18 cellular contexts compared by ENCODE assay signal in the genomic region with DNA sequence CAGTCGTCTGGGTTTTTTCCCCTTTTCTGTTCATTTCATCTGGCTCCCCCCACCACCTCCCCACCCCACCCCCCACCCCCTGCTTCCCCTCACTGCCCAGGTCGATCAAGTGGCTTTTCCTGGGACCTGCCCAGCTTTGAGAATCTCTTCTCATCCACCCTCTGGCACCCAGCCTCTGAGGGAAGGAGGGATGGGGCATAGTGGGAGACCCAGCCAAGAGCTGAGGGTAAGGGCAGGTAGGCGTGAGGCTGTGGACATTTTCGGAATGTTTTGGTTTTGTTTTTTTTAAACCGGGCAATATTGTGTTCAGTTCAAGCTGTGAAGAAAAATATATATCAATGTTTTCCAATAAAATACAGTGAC. TPM values are rescaled to one million over a fixed set of nuclear protein-coding genes. Genes with fewer than 3 reads are reported as not detected.
DNase-seq lines count a peak whose midpoint lies in the region; ATAC-seq and TF ChIP-seq lines count a peak whose summit lies in the region.
"Had no signal": no experiment of that assay in that cellular context is flagged by ENCODE, and none has a peak within 500 bp of the region (broad histone marks: within the 10 kb centered on the region; RNA-seq: fewer than 3 reads in every experiment).

No MANE protein-coding gene starts in this region.

- no peaks in the 10 kb centered on the region for H3K27me3 ChIP-seq in BLaER1
- H3K27me3 ChIP-seq: SJSA1, stomach, uterus had no signal

- no peaks in the 10 kb centered on the region for H3K9me3 Mint-ChIP-seq in activated CD4-positive, alpha-beta T cell treated with anti-CD3 and anti-CD28 coated beads, Interleukin-2, amount 10 ng/mL, durations not matched to agents 7 days and 5 days
- H3K9me3 Mint-ChIP-seq in nephron: no peaks in the 10 kb centered on the region
- H3K9me3 Mint-ChIP-seq in mesothelial cell of epicardium: no peaks in the 10 kb centered on the region

- CTCF ChIA-PET in activated CD4-positive, alpha-beta T cell treated with anti-CD3 and anti-CD28 coated beads, Interleukin-2, amount 10 ng/mL, durations not matched to agents 7 days and 5 days (lab: Charles Lee): interaction anchor here (1.1 to 6.5 kb wide), 6 partner anchors 10 to 214 kb away, joined by 3 to 78 read pairs (median 8); a partner anchor contains a TSS

- no peak overlapping the region for H3K9ac ChIP-seq in BLaER1

- H3K4me3 ChIP-seq in BLaER1: no peak overlapping the region
- H3K4me3 ChIP-seq: SJSA1, stomach, uterus had no signal

- H3K27ac ChIP-seq in BLaER1: no peak overlapping the region
- H3K27ac ChIP-seq: SJSA1, stomach, uterus had no signal

- peak overlapping the region; percentile 53 for H3K4me3 Mint-ChIP-seq in activated CD4-positive, alpha-beta T cell treated with anti-CD3 and anti-CD28 coated beads, Interleukin-2, amount 10 ng/mL, durations not matched to agents 7 days and 5 days
- no peak overlapping the region for H3K4me3 Mint-ChIP-seq in T-helper 17 cell
- H3K4me3 Mint-ChIP-seq in nephron: no peak overlapping the region
- no peak overlapping the region for H3K4me3 Mint-ChIP-seq in mesothelial cell of epicardium
- H3K4me3 Mint-ChIP-seq: activated CD8-positive, alpha-beta memory T cell treated with anti-CD3 and anti-CD28 coated beads, Interleukin-2, amount 10 ng/mL, durations not matched to agents 7 days and 5 days had no signal

- H3K36me3 Mint-ChIP-seq in activated CD4-positive, alpha-beta T cell treated with anti-CD3 and anti-CD28 coated beads, Interleukin-2, amount 10 ng/mL, durations not matched to agents 7 days and 5 days (ENCODE audit: low read depth): peaks cover 54% of the 10 kb centered on the region
- H3K36me3 Mint-ChIP-seq in T-helper 17 cell (ENCODE audit: low read depth) (peaks cover 11% of the 10 kb centered on the region), nephron (ENCODE audit: low read depth) (peaks cover 32% of the 10 kb centered on the region), mesothelial cell of epicardium (peaks cover 11% of the 10 kb centered on the region)

- H3K27me3 Mint-ChIP-seq in activated CD4-positive, alpha-beta T cell treated with anti-CD3 and anti-CD28 coated beads, Interleukin-2, amount 10 ng/mL, durations not matched to agents 7 days and 5 days: no peaks in the 10 kb centered on the region
- no peaks in the 10 kb centered on the region for H3K27me3 Mint-ChIP-seq in T-helper 17 cell
- H3K27me3 Mint-ChIP-seq in nephron (ENCODE audit: low read depth): no peaks in the 10 kb centered on the region
- H3K27me3 Mint-ChIP-seq in mesothelial cell of epicardium (ENCODE audit: low read depth): no peaks in the 10 kb centered on the region
- H3K27me3 Mint-ChIP-seq: activated CD8-positive, alpha-beta memory T cell treated with anti-CD3 and anti-CD28 coated beads, Interleukin-2, amount 10 ng/mL, durations not matched to agents 7 days and 5 days had no signal

- H3K27ac Mint-ChIP-seq in activated CD4-positive, alpha-beta T cell treated with anti-CD3 and anti-CD28 coated beads, Interleukin-2, amount 10 ng/mL, durations not matched to agents 7 days and 5 days: peak overlapping the region; percentile 92
- H3K27ac Mint-ChIP-seq in T-helper 17 cell (peak overlapping the region; percentile 93), nephron (peak overlapping the region in 2 of 3 experiments; percentile 30 to 62), mesothelial cell of epicardium (no peak overlapping the region)

- H3K9me3 ChIP-seq in BLaER1 (no peaks in the 10 kb centered on the region), T-helper 17 cell (ENCODE audit: control insufficient read depth, low read length, poor library complexity, severe bottlenecking) (no peaks in the 10 kb centered on the region)
- H3K9me3 ChIP-seq: Caco-2, SJSA1, stomach, uterus had no signal

- H3K4me2 ChIP-seq in BLaER1: peak overlapping the region; percentile 70

- TF ChIP-seq CTCF in nephron (IDR thresholded peaks at IDR 0.05; ENCODE audit: unreplicated experiment in 3 of 3) (no peak), mesothelial cell of epicardium (IDR thresholded peaks at IDR 0.05; ENCODE audit: unreplicated experiment) (no peak)

- H3K4me1 Mint-ChIP-seq in activated CD4-positive, alpha-beta T cell treated with anti-CD3 and anti-CD28 coated beads, Interleukin-2, amount 10 ng/mL, durations not matched to agents 7 days and 5 days: peaks cover 73% of the 10 kb centered on the region
- H3K4me1 Mint-ChIP-seq in T-helper 17 cell (peaks cover 45% of the 10 kb centered on the region), nephron (peaks cover 12% of the 10 kb centered on the region), mesothelial cell of epicardium (peaks cover 6% of the 10 kb centered on the region)

- ATAC-seq in T-helper 17 cell: no peak

- H4K20me1 ChIP-seq in BLaER1: peaks cover 74% of the 10 kb centered on the region

- H3K36me3 ChIP-seq in BLaER1: peaks cover 55% of the 10 kb centered on the region
- H3K36me3 ChIP-seq: uterus had no signal

- DNase-seq in activated CD4-positive, alpha-beta T cell treated with anti-CD3 and anti-CD28 coated beads, Interleukin-2, amount 10 ng/mL, durations not matched to agents 7 days and 5 days: no peak
- no peak for DNase-seq in activated CD4-positive, alpha-beta T cell treated with anti-CD3 and anti-CD28 coated beads, Interleukin-2, amount 50 U/mL, for 48 hours
- no peak for DNase-seq in T-helper 17 cell
- no peak for DNase-seq in mesenteric fat pad (ENCODE audit: low spot score)
- no peak for DNase-seq in kidney glomerular epithelial cell (lab: John Stamatoyannopoulos, UW)
- no peak for DNase-seq in mesothelial cell of epicardium (ENCODE audit: low spot score in 2 of 2, unreplicated experiment in 2 of 2)
- DNase-seq: activated CD8-positive, alpha-beta memory T cell treated with anti-CD3 and anti-CD28 coated beads, Interleukin-2, amount 10 ng/mL, durations not matched to agents 7 days and 5 days; Caco-2; central memory CD4-positive, alpha-beta T cell; effector CD8-positive, alpha-beta T cell; NCI-H1930; NCI-H524; stomach; uterus had no signal

- H3K4me1 ChIP-seq in BLaER1: peaks cover 78% of the 10 kb centered on the region
- H3K4me1 ChIP-seq: Caco-2, uterus had no signal

- POLR2A ChIA-PET in activated CD4-positive, alpha-beta T cell treated with anti-CD3 and anti-CD28 coated beads, Interleukin-2, amount 10 ng/mL, durations not matched to agents 7 days and 5 days (lab: Charles Lee): interaction anchor here (0.9 to 2.2 kb wide), 2 partner anchors 9 to 52 kb away, joined by 3 to 26 read pairs; a partner anchor contains a TSS

RNA-seq across cellular contexts. Expression of a gene that starts 9.3 kb away (rescaled TPM):
- 100 to 1,000 TPM; 700 to 784 TPM for total RNA-seq in activated CD4-positive, alpha-beta T cell treated with anti-CD3 and anti-CD28 coated beads, Interleukin-2, amount 10 ng/mL, durations not matched to agents 7 days and 5 days
- total RNA-seq in T-helper 17 cell: 100 to 1,000 TPM; 160 to 236 TPM
- 125 TPM for total RNA-seq in mesenteric fat pad
- total RNA-seq in mesothelial cell of epicardium: 231 to 233 TPM (median 231 TPM) in 3 replicates

RNA-seq across cellular contexts. Expression of a gene that starts 14.5 kb away (rescaled TPM):
- 10 to 100 TPM; 14.0 to 14.7 TPM for total RNA-seq in activated CD4-positive, alpha-beta T cell treated with anti-CD3 and anti-CD28 coated beads, Interleukin-2, amount 10 ng/mL, durations not matched to agents 7 days and 5 days
- total RNA-seq in T-helper 17 cell (10 to 100 TPM in 1 of 2 donors, under 1 TPM in 1; 0.70 to 12.5 TPM), mesenteric fat pad (7.2 TPM), mesothelial cell of epicardium (5.0 to 6.2 TPM (median 5.9 TPM) in 3 replicates)
- total RNA-seq: Caco-2, SJSA1 had no signal

RNA-seq across cellular contexts. Expression of a gene that starts 25.6 kb away (rescaled TPM):
- total RNA-seq in activated CD4-positive, alpha-beta T cell treated with anti-CD3 and anti-CD28 coated beads, Interleukin-2, amount 10 ng/mL, durations not matched to agents 7 days and 5 days: not detected
- total RNA-seq in T-helper 17 cell (not detected), mesenteric fat pad (not detected), mesothelial cell of epicardium (7.6 to 13.7 TPM (median 12.2 TPM) in 3 replicates)
- total RNA-seq: Caco-2, fibroblast of lung, SJSA1, stomach, uterus had no signal

RNA-seq across cellular contexts. Expression of a gene that starts 50.6 kb away (rescaled TPM):
- under 1 TPM; 0.31 to 0.42 TPM for total RNA-seq in activated CD4-positive, alpha-beta T cell treated with anti-CD3 and anti-CD28 coated beads, Interleukin-2, amount 10 ng/mL, durations not matched to agents 7 days and 5 days
- total RNA-seq in T-helper 17 cell (not detected), mesenteric fat pad (3.4 TPM), mesothelial cell of epicardium (48.4 to 50.4 TPM (median 48.8 TPM) in 3 replicates)
